19 cellular contexts compared by ENCODE assay signal in the genomic region with DNA sequence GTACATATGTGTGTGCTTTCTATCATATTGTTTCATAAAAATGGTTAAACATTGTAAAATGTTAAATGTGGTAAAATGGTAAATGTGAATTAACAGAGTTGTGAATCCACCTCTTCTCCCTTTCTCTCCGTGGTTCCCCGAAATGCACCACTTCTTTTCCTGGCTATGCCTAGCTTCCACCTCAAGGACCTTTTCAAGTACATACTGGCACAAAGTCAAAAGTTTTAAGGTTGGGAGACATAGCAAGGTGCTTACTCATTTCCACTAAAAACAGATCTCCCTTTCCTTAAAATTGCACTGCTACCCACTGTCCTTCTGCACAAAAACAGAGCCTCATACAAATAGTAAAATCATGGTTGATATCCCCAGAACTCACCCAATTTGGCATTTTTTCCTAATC.
DNase-seq lines count a peak whose midpoint lies in the region; ATAC-seq and TF ChIP-seq lines count a peak whose summit lies in the region.
"Had no signal": no experiment of that assay in that cellular context is flagged by ENCODE, and none has a peak within 500 bp of the region (broad histone marks: within the 10 kb centered on the region; RNA-seq: fewer than 3 reads in every experiment).

No MANE protein-coding gene starts in this region.

- no peaks in the 10 kb centered on the region for H3K4me1 ChIP-seq in fibroblast of lung (ENCODE audit: control insufficient read depth, extremely low read depth, insufficient read depth, low read length)
- H3K4me1 ChIP-seq: gastroesophageal sphincter, neural progenitor cell, vagina had no signal

- H3K4me2 ChIP-seq in fibroblast of lung (ENCODE audit: extremely low read depth, insufficient read depth, low read length), result no peak overlapping the region
- H3K4me2 ChIP-seq: neural progenitor cell had no signal

- CTCF ChIA-PET in RWPE1 (lab: Yijun Ruan, JAX), result no interaction called here

- no peaks in the 10 kb centered on the region for H3K9me3 ChIP-seq in fibroblast of lung (ENCODE audit: control insufficient read depth, insufficient read depth, low read depth, low read length)
- H3K9me3 ChIP-seq: gastroesophageal sphincter, vagina had no signal

- H3K27ac ChIP-seq in RWPE1, result no peak overlapping the region
- H3K27ac ChIP-seq in fibroblast of lung (ENCODE audit: insufficient read depth, low read length), result no peak overlapping the region
- H3K27ac ChIP-seq: cardiac muscle cell, gastroesophageal sphincter, neural progenitor cell, vagina had no signal

- no peaks in the 10 kb centered on the region for H4K20me1 ChIP-seq in fibroblast of lung (ENCODE audit: control insufficient read depth, extremely low read depth, insufficient read depth, low read length)

- POLR2A ChIA-PET in RWPE1 (lab: Yijun Ruan, JAX; ENCODE audit: low non-redundant PET), result no interaction called here

- TF ChIP-seq CTCF in HFF-Myc (IDR thresholded peaks at IDR 0.05; ENCODE audit: low read depth, low read length, missing control alignments), result no peak
- no peak for TF ChIP-seq CTCF in RWPE1 (conservative IDR thresholded peaks at IDR 0.05; ENCODE audit: low read depth)
- TF ChIP-seq CTCF in fibroblast of lung (conservative IDR thresholded peaks at IDR 0.05 in 1 of 2, IDR thresholded peaks at IDR 0.05 in 1 of 2; ENCODE audit: low read depth in 1 of 2, low read length in 2 of 2), result no peak
- no peak for TF ChIP-seq CTCF in retinal pigment epithelial cell (conservative IDR thresholded peaks at IDR 0.05; ENCODE audit: low read depth, low read length)

- no peaks in the 10 kb centered on the region for H3K36me3 ChIP-seq in fibroblast of lung (ENCODE audit: control insufficient read depth, insufficient read depth, low read length)
- H3K36me3 ChIP-seq: cardiac muscle cell, gastroesophageal sphincter, neural progenitor cell, vagina had no signal

- H2AFZ ChIP-seq in fibroblast of lung (ENCODE audit: low read length), result no peak overlapping the region
- H2AFZ ChIP-seq: neural progenitor cell had no signal

- H3K9ac ChIP-seq in fibroblast of lung (ENCODE audit: insufficient read depth, low read length), result no peak overlapping the region
- H3K9ac ChIP-seq: neural progenitor cell had no signal

- ATAC-seq in HG03457 (IDR thresholded peaks at IDR 0.05; ENCODE audit: unreplicated experiment) (no peak), GM21737 (IDR thresholded peaks at IDR 0.05; ENCODE audit: unreplicated experiment) (no peak)
- ATAC-seq: gastroesophageal sphincter; stimulated activated naive CD8-positive, alpha-beta T cell treated with anti-CD3 and anti-CD28 coated beads, Interleukin-15, Interleukin-2, amounts not matched to agents 100 U/mL and 50 U/mL, for 24 hours had no signal

- H3K27me3 ChIP-seq in fibroblast of lung (ENCODE audit: control insufficient read depth, insufficient read depth, low read length), result no peaks in the 10 kb centered on the region
- H3K27me3 ChIP-seq: cardiac muscle cell, gastroesophageal sphincter, neural progenitor cell, vagina had no signal

- DNase-seq in HFF-Myc (ENCODE audit: extremely low read depth, low read depth), result peak; percentile 29
- peak; percentile 53 for DNase-seq in RWPE1 (ENCODE audit: low spot score)
- peak; percentile 34 to 80 for DNase-seq in fibroblast of lung (ENCODE audit: low read depth in 2 of 2)
- peak; percentile 11 for DNase-seq in retinal pigment epithelial cell (ENCODE audit: low read depth)
- no peak for DNase-seq in occipital lobe (lab: John Stamatoyannopoulos, UW)
- DNase-seq in activated CD8-positive, alpha-beta memory T cell treated with anti-CD3 and anti-CD28 coated beads, Interleukin-2, amount 50 U/mL, for 4 hours, result no peak
- DNase-seq: activated gamma-delta T cell treated with Interleukin-2 at 50 U/mL for 16 hours; C1 segment of cervical spinal cord; effector memory CD4-positive, alpha-beta T cell; Kasumi-1; NCI-H1436 treated with DMSO at 0.1 percent for 48 hours; NCI-H446; stimulated activated naive CD8-positive, alpha-beta T cell treated with anti-CD3 and anti-CD28 coated beads, Interleukin-15, Interleukin-2, amounts not matched to agents 100 U/mL and 50 U/mL, for 24 hours had no signal

- no peak overlapping the region for H3K4me3 ChIP-seq in HFF-Myc (replicated peaks; ENCODE audit: low read depth, low read length)
- H3K4me3 ChIP-seq in fibroblast of lung (replicated peaks in 1 of 4; ENCODE audit: control extremely low read depth in 1 of 4, insufficient read depth in 1 of 4, low read depth in 3 of 4, low read length in 4 of 4), result no peak overlapping the region
- H3K4me3 ChIP-seq in retinal pigment epithelial cell (ENCODE audit: low read length), result no peak overlapping the region
- H3K4me3 ChIP-seq: cardiac muscle cell, gastroesophageal sphincter, neural progenitor cell, vagina had no signal

- H3K79me2 ChIP-seq in fibroblast of lung (ENCODE audit: control insufficient read depth, insufficient read depth, low read length), result no peaks in the 10 kb centered on the region

Comparison
In these comparisons a context has a peak if more than half of its experiments do, and no peak if none do; other contexts are left out.
1. DNase-seq: peak in HFF-Myc (single experiment), RWPE1 (single experiment), fibroblast of lung (2 of 2) and retinal pigment epithelial cell (single experiment); none in occipital lobe (single experiment) and activated CD8-positive, alpha-beta memory T cell treated with anti-CD3 and anti-CD28 coated beads, Interleukin-2, amount 50 U/mL, for 4 hours (single experiment).